Comparison of ENCODE assay signal across 18 cellular contexts in the genomic region with DNA sequence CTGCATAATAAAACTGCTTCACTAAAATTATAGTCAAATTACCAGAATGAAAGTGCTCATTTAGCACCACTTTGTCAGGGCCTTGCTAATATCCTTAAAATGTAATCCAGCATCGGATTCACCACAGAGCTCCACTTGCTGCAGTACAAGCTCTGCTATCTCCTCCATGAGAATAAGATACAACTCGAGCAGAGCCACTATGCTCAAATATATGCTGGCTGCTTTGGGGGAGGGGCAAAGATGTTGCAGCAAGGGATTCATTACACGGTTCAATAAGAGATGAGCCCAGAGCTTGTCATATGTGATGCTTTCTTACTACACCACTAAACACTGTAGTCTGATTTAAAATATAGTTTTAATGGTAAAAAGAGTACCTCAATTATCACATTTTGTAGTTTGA.
A peak's percentile ranks its signal among the peaks of the same experiment; 100 is the strongest.
DNase-seq lines count a peak whose midpoint lies in the region; ATAC-seq and TF ChIP-seq lines count a peak whose summit lies in the region.
"Had no signal": no experiment of that assay in that cellular context is flagged by ENCODE, and none has a peak within 500 bp of the region (broad histone marks: within the 10 kb centered on the region; RNA-seq: fewer than 3 reads in every experiment).

No MANE protein-coding gene starts in this region.

- H3K4me1 Mint-ChIP-seq in nephron progenitor cell = peaks cover 28% of the 10 kb centered on the region
- H3K4me1 Mint-ChIP-seq in osteocyte (ENCODE audit: unreplicated experiment) = peaks cover 52% of the 10 kb centered on the region

- no peaks in the 10 kb centered on the region for H3K36me3 Mint-ChIP-seq in nephron progenitor cell (ENCODE audit: low read depth)
- no peaks in the 10 kb centered on the region for H3K36me3 Mint-ChIP-seq in osteocyte (ENCODE audit: unreplicated experiment)
- H3K36me3 Mint-ChIP-seq: memory B cell; natural killer cell; stimulated activated effector memory CD8-positive, alpha-beta T cell treated with anti-CD3 and anti-CD28 coated beads, Interleukin-12 subunit alpha, Interleukin-12 subunit beta, amount 100 ng/mL, for 72 hours had no signal

- ATAC-seq in HG03565 (IDR thresholded peaks at IDR 0.05; ENCODE audit: unreplicated experiment) = no peak
- no peak for ATAC-seq in GM18517 (IDR thresholded peaks at IDR 0.05; ENCODE audit: unreplicated experiment)
- ATAC-seq: activated T-cell treated with anti-CD3 and anti-CD28 coated beads, Interleukin-2, amount 50 U/mL, for 72 hours; effector memory CD8-positive, alpha-beta T cell; natural killer cell; stimulated activated effector memory CD8-positive, alpha-beta T cell treated with anti-CD3 and anti-CD28 coated beads, Interleukin-12 subunit alpha, Interleukin-12 subunit beta, amount 100 ng/mL, for 72 hours had no signal

- H3K36me3 ChIP-seq in WERI-Rb-1 = no peaks in the 10 kb centered on the region
- H3K36me3 ChIP-seq: tibial artery had no signal

- no peaks in the 10 kb centered on the region for H3K9me3 ChIP-seq in WERI-Rb-1 (ENCODE audit: severe bottlenecking)
- H3K9me3 ChIP-seq: tibial artery had no signal

- H3K27me3 Mint-ChIP-seq in nephron progenitor cell (ENCODE audit: low read depth, poor library complexity) = no peaks in the 10 kb centered on the region
- H3K27me3 Mint-ChIP-seq in osteocyte (ENCODE audit: unreplicated experiment) = no peaks in the 10 kb centered on the region
- H3K27me3 Mint-ChIP-seq: activated CD4-positive, alpha-beta memory T cell treated with anti-CD3 and anti-CD28 coated beads, Interleukin-2, amount 10 ng/mL, durations not matched to agents 7 days and 5 days; effector memory CD8-positive, alpha-beta T cell; memory B cell had no signal

- H3K4me3 Mint-ChIP-seq in nephron progenitor cell = no peak overlapping the region
- H3K4me3 Mint-ChIP-seq in osteocyte (ENCODE audit: unreplicated experiment) = no peak overlapping the region
- H3K4me3 Mint-ChIP-seq: activated CD4-positive, alpha-beta memory T cell treated with anti-CD3 and anti-CD28 coated beads, Interleukin-2, amount 10 ng/mL, durations not matched to agents 7 days and 5 days; activated T-cell treated with anti-CD3 and anti-CD28 coated beads, Interleukin-2, amount 50 U/mL, for 72 hours; effector memory CD8-positive, alpha-beta T cell; memory B cell; natural killer cell; stimulated activated effector memory CD8-positive, alpha-beta T cell treated with anti-CD3 and anti-CD28 coated beads, Interleukin-12 subunit alpha, Interleukin-12 subunit beta, amount 100 ng/mL, for 72 hours had no signal

- H3K27ac Mint-ChIP-seq in nephron progenitor cell (no peak overlapping the region), osteocyte (ENCODE audit: unreplicated experiment) (no peak overlapping the region)
- H3K27ac Mint-ChIP-seq: activated CD4-positive, alpha-beta memory T cell treated with anti-CD3 and anti-CD28 coated beads, Interleukin-2, amount 10 ng/mL, durations not matched to agents 7 days and 5 days; activated T-cell treated with anti-CD3 and anti-CD28 coated beads, Interleukin-2, amount 50 U/mL, for 72 hours; effector memory CD8-positive, alpha-beta T cell; memory B cell; natural killer cell; stimulated activated effector memory CD8-positive, alpha-beta T cell treated with anti-CD3 and anti-CD28 coated beads, Interleukin-12 subunit alpha, Interleukin-12 subunit beta, amount 100 ng/mL, for 72 hours had no signal

- H3K4me3 ChIP-seq in WERI-Rb-1 (ENCODE audit: low read depth, low read length) = no peak overlapping the region
- H3K4me3 ChIP-seq: tibial artery had no signal

- H3K27ac ChIP-seq in WERI-Rb-1 = no peak overlapping the region
- H3K27ac ChIP-seq: tibial artery had no signal

- no peak for TF ChIP-seq CTCF in WERI-Rb-1 (IDR thresholded peaks at IDR 0.05; ENCODE audit: low read depth, low read length)
- TF ChIP-seq CTCF in nephron progenitor cell (IDR thresholded peaks at IDR 0.05) = no peak
- no peak for TF ChIP-seq CTCF in osteocyte (IDR thresholded peaks at IDR 0.05)

- in situ Hi-C loops in G401 (cut with HindIII; ENCODE audit: low sequenced_read_pairs) = no loop called here

- peak; percentile 82 for DNase-seq in G401 (ENCODE audit: low spot score)
- DNase-seq in NCI-H2227 treated with DMSO at 0.1 percent for 48 hours (lab: John Stamatoyannopoulos, UW) = peak; percentile 70
- DNase-seq in WERI-Rb-1 = peak; percentile 32
- DNase-seq in nephron progenitor cell = peak; percentile 25
- DNase-seq in osteocyte (ENCODE audit: extremely low spot score, unreplicated experiment) = no peak
- DNase-seq: activated CD4-positive, alpha-beta memory T cell treated with anti-CD3 and anti-CD28 coated beads, Interleukin-2, amount 10 ng/mL, durations not matched to agents 7 days and 5 days; activated T-cell treated with anti-CD3 and anti-CD28 coated beads, Interleukin-2, amount 50 U/mL, for 72 hours; effector memory CD8-positive, alpha-beta T cell; islet precursor cell; KG1; natural killer cell; NCI-H1092 treated with DMSO at 0.1 percent for 48 hours; SW 1271; tibial artery had no signal

- H3K9me3 Mint-ChIP-seq in nephron progenitor cell (no peaks in the 10 kb centered on the region), osteocyte (ENCODE audit: unreplicated experiment) (no peaks in the 10 kb centered on the region)
- H3K9me3 Mint-ChIP-seq: activated CD4-positive, alpha-beta memory T cell treated with anti-CD3 and anti-CD28 coated beads, Interleukin-2, amount 10 ng/mL, durations not matched to agents 7 days and 5 days; activated T-cell treated with anti-CD3 and anti-CD28 coated beads, Interleukin-2, amount 50 U/mL, for 72 hours; effector memory CD8-positive, alpha-beta T cell; memory B cell; natural killer cell; stimulated activated effector memory CD8-positive, alpha-beta T cell treated with anti-CD3 and anti-CD28 coated beads, Interleukin-12 subunit alpha, Interleukin-12 subunit beta, amount 100 ng/mL, for 72 hours had no signal

- no peaks in the 10 kb centered on the region for H3K27me3 ChIP-seq in WERI-Rb-1 (ENCODE audit: insufficient read depth, low read depth, severe bottlenecking)
- H3K27me3 ChIP-seq: tibial artery had no signal
